Comparison of ENCODE assay signal across 8 cellular contexts in genomic region chr12:108856170-108856427, GRCh38.
DNase-seq lines count a peak whose midpoint lies in the region; ATAC-seq and TF ChIP-seq lines count a peak whose summit lies in the region.

No MANE protein-coding gene starts in this region.

- peak overlapping the region; percentile 69 for H3K9ac ChIP-seq in ES-I3 (ENCODE audit: low read depth, low read length)

- no peaks in the 10 kb centered on the region for H3K9me3 ChIP-seq in ES-I3 (ENCODE audit: control insufficient read depth, insufficient read depth, low read length)

- H3K36me3 ChIP-seq in ES-I3 (ENCODE audit: insufficient read depth, low read length): peaks cover 4% of the 10 kb centered on the region; the same call in 1 of the 2 replicates

- DNase-seq in fibroblast of pulmonary artery (ENCODE audit: low read depth) (no peak), retinal pigment epithelial cell (ENCODE audit: low read depth) (no peak), NCI-H1092 (lab: John Stamatoyannopoulos, UW) (no peak)
- DNase-seq in activated effector memory CD4-positive, alpha-beta T cell treated with anti-CD3 and anti-CD28 coated beads, Interleukin-2, amount 50 U/mL, for 16 hours: no peak

- peak overlapping the region; percentile 95 for H3K27ac ChIP-seq in VCaP

- ATAC-seq in HG03039 (IDR thresholded peaks at IDR 0.05; ENCODE audit: unreplicated experiment): no peak
- ATAC-seq in GM21367 (IDR thresholded peaks at IDR 0.05; ENCODE audit: unreplicated experiment): no peak

- H3K4me3 ChIP-seq in fibroblast of pulmonary artery (replicated peaks; ENCODE audit: low read depth, low read length) (peak overlapping the region; percentile 99), retinal pigment epithelial cell (ENCODE audit: low read length) (peak overlapping the region; percentile 99)

- H3K4me1 ChIP-seq in ES-I3 (ENCODE audit: insufficient read depth, low read length): peaks cover 14% of the 10 kb centered on the region

- TF ChIP-seq CTCF in VCaP (conservative IDR thresholded peaks at IDR 0.05) (no peak), fibroblast of pulmonary artery (IDR thresholded peaks at IDR 0.05; ENCODE audit: low read length, missing control alignments) (no peak), retinal pigment epithelial cell (conservative IDR thresholded peaks at IDR 0.05; ENCODE audit: low read depth, low read length) (no peak)
